Comparison of ENCODE assay signal across 12 cellular contexts in the genomic region with DNA sequence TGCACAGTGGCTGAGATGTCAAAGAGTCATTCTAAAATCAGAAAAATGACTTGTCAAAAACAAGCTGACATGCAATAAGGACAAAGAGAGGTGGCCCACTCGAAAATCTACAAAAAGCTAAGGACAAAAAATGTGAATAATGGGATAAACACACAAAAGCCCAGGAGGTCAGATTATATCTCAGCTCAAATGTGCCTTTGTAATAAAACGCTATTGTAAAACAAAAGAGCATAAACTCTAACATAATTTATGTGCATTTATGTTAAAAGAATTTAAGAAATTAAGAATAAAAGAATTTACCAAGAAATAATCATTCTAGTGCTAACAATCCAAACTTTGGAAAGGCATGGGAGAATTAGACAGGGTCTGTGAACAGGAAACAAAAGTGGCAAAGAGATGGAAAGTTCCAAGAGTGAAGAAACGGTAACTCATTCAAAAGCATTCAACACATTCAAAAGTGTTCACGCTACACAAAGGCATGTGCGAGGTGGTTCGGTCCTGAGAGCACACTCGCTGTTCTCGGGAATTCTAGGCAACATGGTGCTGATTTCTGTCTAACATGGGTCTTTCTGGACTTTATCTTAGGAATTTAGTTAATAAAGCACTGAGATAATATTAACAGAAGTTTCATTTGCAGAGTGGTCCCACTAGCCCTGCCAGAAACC.
"Had no signal": no experiment of that assay in that cellular context is flagged by ENCODE, and none has a peak within 500 bp of the region (broad histone marks: within the 10 kb centered on the region; RNA-seq: fewer than 3 reads in every experiment).

No MANE protein-coding gene starts in this region.

- H3K4me3 ChIP-seq: psoas muscle had no signal

- H3K27ac ChIP-seq: psoas muscle had no signal

- DNase-seq: activated CD4-positive, alpha-beta T cell treated with anti-CD3 and anti-CD28 coated beads, Interleukin-2, amount 50 U/mL, for 1 hour; activated CD4-positive, CD25-positive, alpha-beta regulatory T cell; activated naive CD4-positive, alpha-beta T cell treated with anti-CD3 and anti-CD28 coated beads, Interleukin-2, amount 10 ng/mL, durations not matched to agents 7 days and 5 days; caudate nucleus; effector memory CD8-positive, alpha-beta T cell; natural killer cell; occipital lobe; psoas muscle; stimulated activated naive CD4-positive, alpha-beta T cell treated with Interleukin-2 at 50 U/mL for 16 hours; T-helper 17 cell had no signal

- ATAC-seq: effector memory CD8-positive, alpha-beta T cell; natural killer cell; psoas muscle; sciatic nerve; T-helper 17 cell had no signal

- FAIRE-seq: TTC549 had no signal

- H3K9me3 ChIP-seq: psoas muscle had no signal
